Comparison of ENCODE assay signal across 15 cellular contexts in the genomic region with DNA sequence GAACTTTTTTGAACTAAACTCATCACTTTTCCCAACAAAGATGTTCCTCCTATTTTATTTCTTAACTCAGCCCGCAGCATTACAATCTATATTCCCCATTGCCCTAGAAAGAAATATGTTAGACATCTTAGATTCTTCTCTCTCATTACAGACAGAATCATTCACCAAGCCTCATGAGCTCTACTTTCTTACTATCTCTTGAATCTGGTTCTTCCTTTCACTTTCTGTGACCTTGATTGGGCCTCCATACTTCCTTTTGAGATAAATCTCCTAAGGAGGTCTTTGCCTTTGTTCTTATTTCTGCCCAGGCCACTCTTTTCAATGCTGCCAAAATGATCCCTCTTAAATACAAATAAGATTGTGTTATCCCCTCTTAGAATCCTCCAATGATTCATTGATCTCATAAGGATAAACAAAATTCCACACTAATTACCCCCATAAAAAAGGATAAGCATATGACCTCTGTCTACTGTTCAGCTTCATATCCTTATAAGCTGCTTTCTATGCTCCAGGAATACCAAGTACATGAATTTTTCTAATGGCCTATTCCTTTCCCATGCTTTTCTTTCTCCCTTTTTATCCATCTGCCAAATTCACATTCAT.
DNase-seq lines count a peak whose midpoint lies in the region; ATAC-seq and TF ChIP-seq lines count a peak whose summit lies in the region.
"Had no signal": no experiment of that assay in that cellular context is flagged by ENCODE, and none has a peak within 500 bp of the region (broad histone marks: within the 10 kb centered on the region; RNA-seq: fewer than 3 reads in every experiment).

No MANE protein-coding gene starts in this region.

- H4K20me1 ChIP-seq in osteoblast (ENCODE audit: insufficient read depth, low read length), result no peaks in the 10 kb centered on the region

- H3K9me3 ChIP-seq in osteoblast (ENCODE audit: low read depth, low read length), result no peaks in the 10 kb centered on the region
- H3K9me3 ChIP-seq: colonic mucosa, right atrium auricular region, SK-N-SH had no signal

- H2AFZ ChIP-seq in osteoblast (ENCODE audit: low read length), result peak overlapping the region; percentile 50

- DNase-seq in activated T-cell treated with anti-CD3 and anti-CD28 coated beads, Interleukin-2, amount 50 U/mL, for 24 hours, result no peak
- DNase-seq in activated T-cell treated with anti-CD3 and anti-CD28 coated beads, Interleukin-2, amount 50 U/mL, for 4 hours, result no peak
- no peak for DNase-seq in activated naive CD8-positive, alpha-beta T cell treated with anti-CD3 and anti-CD28 coated beads, Interleukin-2, amount 50 U/mL, for 24 hours
- DNase-seq in osteoblast (ENCODE audit: insufficient read length, low spot score, missing footprints), result no peak
- DNase-seq in SIG-M5 (lab: John Stamatoyannopoulos, UW), result no peak
- DNase-seq in progenitor cell of endocrine pancreas (ENCODE audit: low spot score, unreplicated experiment), result no peak
- DNase-seq in NCI-H2081 (lab: John Stamatoyannopoulos, UW), result no peak
- DNase-seq: activated CD4-positive, alpha-beta T cell treated with anti-CD3 and anti-CD28 coated beads, Interleukin-2, amount 50 U/mL, for 48 hours; colonic mucosa; foreskin keratinocyte; NCI-H526 treated with DMSO at 0.1 percent for 48 hours; SK-N-SH had no signal

- no peaks in the 10 kb centered on the region for H3K79me2 ChIP-seq in osteoblast (ENCODE audit: insufficient read depth, low read length)

- H3K4me1 Mint-ChIP-seq in activated T-cell treated with anti-CD3 and anti-CD28 coated beads, Interleukin-2, amount 50 U/mL, for 24 hours (ENCODE audit: low read depth), result peaks cover 40% of the 10 kb centered on the region
- H3K4me1 Mint-ChIP-seq in activated T-cell treated with anti-CD3 and anti-CD28 coated beads, Interleukin-2, amount 50 U/mL, for 4 hours (ENCODE audit: low read depth), result peaks cover 38% of the 10 kb centered on the region
- H3K4me1 Mint-ChIP-seq in IgD-negative memory B cell, result peaks cover 3 to 29% (median 24%) of the 10 kb centered on the region in 3 donors
- H3K4me1 Mint-ChIP-seq in activated naive CD8-positive, alpha-beta T cell treated with anti-CD3 and anti-CD28 coated beads, Interleukin-2, amount 50 U/mL, for 24 hours, result peaks cover 28% of the 10 kb centered on the region
- peaks cover 12% of the 10 kb centered on the region for H3K4me1 Mint-ChIP-seq in progenitor cell of endocrine pancreas (ENCODE audit: low read depth)

- H3K36me3 ChIP-seq in osteoblast (ENCODE audit: insufficient read depth, low read length), result no peaks in the 10 kb centered on the region
- H3K36me3 ChIP-seq: colonic mucosa, right atrium auricular region had no signal

- no peak for ATAC-seq in activated T-cell treated with anti-CD3 and anti-CD28 coated beads, Interleukin-2, amount 50 U/mL, for 4 hours
- ATAC-seq in activated naive CD8-positive, alpha-beta T cell treated with anti-CD3 and anti-CD28 coated beads, Interleukin-2, amount 50 U/mL, for 24 hours, result no peak
- ATAC-seq: foreskin keratinocyte, Panc1 had no signal

- H3K27ac Mint-ChIP-seq in activated T-cell treated with anti-CD3 and anti-CD28 coated beads, Interleukin-2, amount 50 U/mL, for 24 hours, result peak overlapping the region; percentile 71
- H3K27ac Mint-ChIP-seq in IgD-negative memory B cell (peak overlapping the region; percentile 25 to 63 (median 48)), progenitor cell of endocrine pancreas (no peak overlapping the region)
- H3K27ac Mint-ChIP-seq in activated naive CD8-positive, alpha-beta T cell treated with anti-CD3 and anti-CD28 coated beads, Interleukin-2, amount 50 U/mL, for 24 hours, result peak overlapping the region; percentile 8

- H3K4me1 ChIP-seq in osteoblast (ENCODE audit: insufficient read depth, low read length), result peaks cover 17% of the 10 kb centered on the region
- H3K4me1 ChIP-seq: colonic mucosa, foreskin keratinocyte, right atrium auricular region had no signal

- peaks cover 4% of the 10 kb centered on the region for H3K9me3 Mint-ChIP-seq in activated T-cell treated with anti-CD3 and anti-CD28 coated beads, Interleukin-2, amount 50 U/mL, for 24 hours
- peaks cover 7% of the 10 kb centered on the region for H3K9me3 Mint-ChIP-seq in activated T-cell treated with anti-CD3 and anti-CD28 coated beads, Interleukin-2, amount 50 U/mL, for 4 hours
- H3K9me3 Mint-ChIP-seq in IgD-negative memory B cell (peaks cover 0 to 3% (median 0%) of the 10 kb centered on the region in 3 donors), progenitor cell of endocrine pancreas (ENCODE audit: low read depth) (no peaks in the 10 kb centered on the region)
- H3K9me3 Mint-ChIP-seq in activated naive CD8-positive, alpha-beta T cell treated with anti-CD3 and anti-CD28 coated beads, Interleukin-2, amount 50 U/mL, for 24 hours, result peaks cover 17% of the 10 kb centered on the region

- no peaks in the 10 kb centered on the region for H3K27me3 Mint-ChIP-seq in activated T-cell treated with anti-CD3 and anti-CD28 coated beads, Interleukin-2, amount 50 U/mL, for 24 hours
- H3K27me3 Mint-ChIP-seq in activated T-cell treated with anti-CD3 and anti-CD28 coated beads, Interleukin-2, amount 50 U/mL, for 4 hours (ENCODE audit: low read depth), result no peaks in the 10 kb centered on the region
- H3K27me3 Mint-ChIP-seq in IgD-negative memory B cell (no peaks in the 10 kb centered on the region), progenitor cell of endocrine pancreas (peaks cover 4% of the 10 kb centered on the region)
- H3K27me3 Mint-ChIP-seq in activated naive CD8-positive, alpha-beta T cell treated with anti-CD3 and anti-CD28 coated beads, Interleukin-2, amount 50 U/mL, for 24 hours, result no peaks in the 10 kb centered on the region

- no peak overlapping the region for H3K4me3 ChIP-seq in osteoblast (ENCODE audit: insufficient read depth, low read length)
- H3K4me3 ChIP-seq: colonic mucosa, right atrium auricular region had no signal

- peaks cover 64% of the 10 kb centered on the region for H3K36me3 Mint-ChIP-seq in activated T-cell treated with anti-CD3 and anti-CD28 coated beads, Interleukin-2, amount 50 U/mL, for 24 hours (ENCODE audit: low read depth)
- peaks cover 42% of the 10 kb centered on the region for H3K36me3 Mint-ChIP-seq in activated T-cell treated with anti-CD3 and anti-CD28 coated beads, Interleukin-2, amount 50 U/mL, for 4 hours (ENCODE audit: insufficient read depth)
- H3K36me3 Mint-ChIP-seq in IgD-negative memory B cell (peaks cover 20% of the 10 kb centered on the region), progenitor cell of endocrine pancreas (ENCODE audit: insufficient read depth) (no peaks in the 10 kb centered on the region)
- peaks cover 33% of the 10 kb centered on the region for H3K36me3 Mint-ChIP-seq in activated naive CD8-positive, alpha-beta T cell treated with anti-CD3 and anti-CD28 coated beads, Interleukin-2, amount 50 U/mL, for 24 hours (ENCODE audit: low read depth)

- H3K27ac ChIP-seq in osteoblast (ENCODE audit: low read depth, low read length), result no peak overlapping the region
- H3K27ac ChIP-seq: colonic mucosa, foreskin keratinocyte, right atrium auricular region had no signal

- TF ChIP-seq CTCF in osteoblast (IDR thresholded peaks at IDR 0.05; ENCODE audit: extremely low read depth, low read depth, low read length) (no peak), progenitor cell of endocrine pancreas (IDR thresholded peaks at IDR 0.05; ENCODE audit: unreplicated experiment) (no peak)

- no peak overlapping the region for H3K4me2 ChIP-seq in osteoblast (ENCODE audit: insufficient read depth, low read length)
- H3K4me2 ChIP-seq: SK-N-SH had no signal

- no peak overlapping the region for H3K4me3 Mint-ChIP-seq in activated T-cell treated with anti-CD3 and anti-CD28 coated beads, Interleukin-2, amount 50 U/mL, for 24 hours
- H3K4me3 Mint-ChIP-seq in activated T-cell treated with anti-CD3 and anti-CD28 coated beads, Interleukin-2, amount 50 U/mL, for 4 hours, result no peak overlapping the region
- H3K4me3 Mint-ChIP-seq in IgD-negative memory B cell (no peak overlapping the region), progenitor cell of endocrine pancreas (ENCODE audit: low read depth) (no peak overlapping the region)
- H3K4me3 Mint-ChIP-seq in activated naive CD8-positive, alpha-beta T cell treated with anti-CD3 and anti-CD28 coated beads, Interleukin-2, amount 50 U/mL, for 24 hours, result no peak overlapping the region

- H3K27me3 ChIP-seq in osteoblast (ENCODE audit: insufficient read depth, low read length), result no peaks in the 10 kb centered on the region
- H3K27me3 ChIP-seq: colonic mucosa, right atrium auricular region had no signal
